In genomic region chr4:165367040-165367439, GRCh38 we compare ENCODE assay signal across 1 cellular context.
TF ChIP-seq lines count a peak whose summit lies in the region.

No MANE protein-coding gene starts in this region.

TF ChIP-seq in HepG2, 621 proteins besides CTCF, POLR2A, EP300 and RAD21 (continued from another document and continues in another):
- TF ChIP-seq, protein P1, sequence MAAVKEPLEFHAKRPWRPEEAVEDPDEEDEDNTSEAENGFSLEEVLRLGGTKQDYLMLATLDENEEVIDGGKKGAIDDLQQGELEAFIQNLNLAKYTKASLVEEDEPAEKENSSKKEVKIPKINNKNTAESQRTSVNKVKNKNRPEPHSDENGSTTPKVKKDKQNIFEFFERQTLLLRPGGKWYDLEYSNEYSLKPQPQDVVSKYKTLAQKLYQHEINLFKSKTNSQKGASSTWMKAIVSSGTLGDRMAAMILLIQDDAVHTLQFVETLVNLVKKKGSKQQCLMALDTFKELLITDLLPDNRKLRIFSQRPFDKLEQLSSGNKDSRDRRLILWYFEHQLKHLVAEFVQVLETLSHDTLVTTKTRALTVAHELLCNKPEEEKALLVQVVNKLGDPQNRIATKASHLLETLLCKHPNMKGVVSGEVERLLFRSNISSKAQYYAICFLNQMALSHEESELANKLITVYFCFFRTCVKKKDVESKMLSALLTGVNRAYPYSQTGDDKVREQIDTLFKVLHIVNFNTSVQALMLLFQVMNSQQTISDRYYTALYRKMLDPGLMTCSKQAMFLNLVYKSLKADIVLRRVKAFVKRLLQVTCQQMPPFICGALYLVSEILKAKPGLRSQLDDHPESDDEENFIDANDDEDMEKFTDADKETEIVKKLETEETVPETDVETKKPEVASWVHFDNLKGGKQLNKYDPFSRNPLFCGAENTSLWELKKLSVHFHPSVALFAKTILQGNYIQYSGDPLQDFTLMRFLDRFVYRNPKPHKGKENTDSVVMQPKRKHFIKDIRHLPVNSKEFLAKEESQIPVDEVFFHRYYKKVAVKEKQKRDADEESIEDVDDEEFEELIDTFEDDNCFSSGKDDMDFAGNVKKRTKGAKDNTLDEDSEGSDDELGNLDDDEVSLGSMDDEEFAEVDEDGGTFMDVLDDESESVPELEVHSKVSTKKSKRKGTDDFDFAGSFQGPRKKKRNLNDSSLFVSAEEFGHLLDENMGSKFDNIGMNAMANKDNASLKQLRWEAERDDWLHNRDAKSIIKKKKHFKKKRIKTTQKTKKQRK (IDR thresholded peaks at IDR 0.05; ENCODE audit: low read length), result no peak
- TF ChIP-seq ZNF296 (CRISPR knock-in tag; conservative IDR thresholded peaks at IDR 0.05) (no peak), RAD51 (IDR thresholded peaks at IDR 0.05; ENCODE audit: borderline replicate concordance) (no peak), RFX5 (IDR thresholded peaks at IDR 0.05; ENCODE audit: low read depth, low read length) (no peak), ZNF432 (CRISPR knock-in tag; IDR thresholded peaks at IDR 0.05; ENCODE audit: borderline replicate concordance) (no peak), ZBTB38 (CRISPR knock-in tag; IDR thresholded peaks at IDR 0.05) (no peak), HNRNPLL (IDR thresholded peaks at IDR 0.05; ENCODE audit: low read depth, low read length, poor library complexity, severe bottlenecking) (no peak), ZNF329 (CRISPR knock-in tag; IDR thresholded peaks at IDR 0.05; ENCODE audit: low read depth) (no peak), FOXM1 (CRISPR knock-in tag; IDR thresholded peaks at IDR 0.05) (no peak), SALL1 (CRISPR knock-in tag; IDR thresholded peaks at IDR 0.05) (peak; percentile 96), ARID3A (IDR thresholded peaks at IDR 0.05; ENCODE audit: low read depth, low read length) (peak; percentile 39; the same call in 1 of the 2 replicates), LRRFIP1 (CRISPR knock-in tag; conservative IDR thresholded peaks at IDR 0.05) (no peak), CCDC6 (CRISPR knock-in tag; IDR thresholded peaks at IDR 0.05) (no peak), ZNF775 (CRISPR knock-in tag; IDR thresholded peaks at IDR 0.05; ENCODE audit: borderline replicate concordance) (no peak), ZNF562 (CRISPR knock-in tag; IDR thresholded peaks at IDR 0.05; ENCODE audit: borderline replicate concordance) (no peak), STAG1 (CRISPR knock-in tag; IDR thresholded peaks at IDR 0.05) (no peak), ZNF20 (CRISPR knock-in tag; IDR thresholded peaks at IDR 0.05) (no peak), KLF11 (CRISPR knock-in tag; IDR thresholded peaks at IDR 0.05) (no peak), ZNF235 (CRISPR knock-in tag; IDR thresholded peaks at IDR 0.05; ENCODE audit: borderline replicate concordance) (no peak), RFX3 (CRISPR knock-in tag; IDR thresholded peaks at IDR 0.05) (no peak), NFATC3 (CRISPR knock-in tag; IDR thresholded peaks at IDR 0.05) (no peak), ZNF451 (CRISPR knock-in tag; IDR thresholded peaks at IDR 0.05) (no peak), POLR2AphosphoS5 (IDR thresholded peaks at IDR 0.05; ENCODE audit: low read depth, low read length) (no peak), TSC22D2 (CRISPR knock-in tag; IDR thresholded peaks at IDR 0.05; ENCODE audit: borderline replicate concordance) (no peak), ELF1 (CRISPR knock-in tag; IDR thresholded peaks at IDR 0.05) (no peak), TBP (CRISPR knock-in tag; IDR thresholded peaks at IDR 0.05) (no peak), ZNF557 (CRISPR knock-in tag; IDR thresholded peaks at IDR 0.05) (no peak), SMARCE1 (IDR thresholded peaks at IDR 0.05; ENCODE audit: borderline replicate concordance) (no peak), ZNF331 (CRISPR knock-in tag; IDR thresholded peaks at IDR 0.05) (peak; percentile 54; the same call in 1 of the 2 replicates), AFF4 (CRISPR knock-in tag; IDR thresholded peaks at IDR 0.05) (no peak), PRPF4 (IDR thresholded peaks at IDR 0.05; ENCODE audit: low read depth, low read length, poor library complexity, severe bottlenecking) (no peak), TOPORS (CRISPR knock-in tag; IDR thresholded peaks at IDR 0.05) (no peak), ZFY (CRISPR knock-in tag; IDR thresholded peaks at IDR 0.05) (no peak), ZBTB7B (CRISPR knock-in tag; IDR thresholded peaks at IDR 0.05) (peak; percentile 32; the same call in 1 of the 2 replicates), ATF2 (CRISPR knock-in tag; IDR thresholded peaks at IDR 0.05) (0 out of 2 replicates have a peak, but pooled peaks have one; percentile 60), ZNF703 (CRISPR knock-in tag; IDR thresholded peaks at IDR 0.05; ENCODE audit: borderline replicate concordance) (no peak), ZNF510 (CRISPR knock-in tag; IDR thresholded peaks at IDR 0.05; ENCODE audit: low read depth) (no peak), ZNF670 (CRISPR knock-in tag; IDR thresholded peaks at IDR 0.05; ENCODE audit: borderline replicate concordance) (peak; percentile 58; the same call in 1 of the 2 replicates), DRAP1 (CRISPR knock-in tag; IDR thresholded peaks at IDR 0.05) (no peak), ZNF639 (CRISPR knock-in tag; conservative IDR thresholded peaks at IDR 0.05) (no peak), KLF6 (CRISPR knock-in tag; IDR thresholded peaks at IDR 0.05) (no peak)
- TF ChIP-seq, protein P2, sequence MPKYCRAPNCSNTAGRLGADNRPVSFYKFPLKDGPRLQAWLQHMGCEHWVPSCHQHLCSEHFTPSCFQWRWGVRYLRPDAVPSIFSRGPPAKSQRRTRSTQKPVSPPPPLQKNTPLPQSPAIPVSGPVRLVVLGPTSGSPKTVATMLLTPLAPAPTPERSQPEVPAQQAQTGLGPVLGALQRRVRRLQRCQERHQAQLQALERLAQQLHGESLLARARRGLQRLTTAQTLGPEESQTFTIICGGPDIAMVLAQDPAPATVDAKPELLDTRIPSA (CRISPR knock-in tag; IDR thresholded peaks at IDR 0.05; ENCODE audit: borderline replicate concordance), result no peak
- TF ChIP-seq, protein P3, sequence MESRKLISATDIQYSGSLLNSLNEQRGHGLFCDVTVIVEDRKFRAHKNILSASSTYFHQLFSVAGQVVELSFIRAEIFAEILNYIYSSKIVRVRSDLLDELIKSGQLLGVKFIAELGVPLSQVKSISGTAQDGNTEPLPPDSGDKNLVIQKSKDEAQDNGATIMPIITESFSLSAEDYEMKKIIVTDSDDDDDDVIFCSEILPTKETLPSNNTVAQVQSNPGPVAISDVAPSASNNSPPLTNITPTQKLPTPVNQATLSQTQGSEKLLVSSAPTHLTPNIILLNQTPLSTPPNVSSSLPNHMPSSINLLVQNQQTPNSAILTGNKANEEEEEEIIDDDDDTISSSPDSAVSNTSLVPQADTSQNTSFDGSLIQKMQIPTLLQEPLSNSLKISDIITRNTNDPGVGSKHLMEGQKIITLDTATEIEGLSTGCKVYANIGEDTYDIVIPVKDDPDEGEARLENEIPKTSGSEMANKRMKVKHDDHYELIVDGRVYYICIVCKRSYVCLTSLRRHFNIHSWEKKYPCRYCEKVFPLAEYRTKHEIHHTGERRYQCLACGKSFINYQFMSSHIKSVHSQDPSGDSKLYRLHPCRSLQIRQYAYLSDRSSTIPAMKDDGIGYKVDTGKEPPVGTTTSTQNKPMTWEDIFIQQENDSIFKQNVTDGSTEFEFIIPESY (CRISPR knock-in tag; IDR thresholded peaks at IDR 0.05), result 0 out of 2 replicates have a peak, but pooled peaks have one; percentile 14
- TF ChIP-seq, protein P4, sequence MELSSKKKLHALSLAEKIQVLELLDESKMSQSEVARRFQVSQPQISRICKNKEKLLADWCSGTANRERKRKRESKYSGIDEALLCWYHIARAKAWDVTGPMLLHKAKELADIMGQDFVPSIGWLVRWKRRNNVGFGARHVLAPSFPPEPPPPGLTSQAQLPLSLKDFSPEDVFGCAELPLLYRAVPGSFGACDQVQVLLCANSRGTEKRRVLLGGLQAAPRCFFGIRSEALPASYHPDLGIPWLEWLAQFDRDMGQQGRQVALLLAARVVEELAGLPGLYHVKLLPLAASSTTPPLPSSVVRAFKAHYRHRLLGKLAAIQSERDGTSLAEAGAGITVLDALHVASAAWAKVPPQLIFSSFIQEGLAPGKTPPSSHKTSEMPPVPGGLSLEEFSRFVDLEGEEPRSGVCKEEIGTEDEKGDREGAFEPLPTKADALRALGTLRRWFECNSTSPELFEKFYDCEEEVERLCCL (CRISPR knock-in tag; IDR thresholded peaks at IDR 0.05; ENCODE audit: borderline replicate concordance), result no peak
- TF ChIP-seq, protein P5, sequence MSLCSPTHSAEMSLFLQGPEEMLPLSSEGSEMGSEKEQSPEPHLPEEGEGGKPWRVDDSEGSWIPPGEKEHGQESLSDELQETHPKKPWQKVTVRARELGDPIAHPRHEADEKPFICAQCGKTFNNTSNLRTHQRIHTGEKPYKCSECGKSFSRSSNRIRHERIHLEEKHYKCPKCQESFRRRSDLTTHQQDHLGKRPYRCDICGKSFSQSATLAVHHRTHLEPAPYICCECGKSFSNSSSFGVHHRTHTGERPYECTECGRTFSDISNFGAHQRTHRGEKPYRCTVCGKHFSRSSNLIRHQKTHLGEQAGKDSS (CRISPR knock-in tag; IDR thresholded peaks at IDR 0.05; ENCODE audit: borderline replicate concordance, low read depth), result no peak
